11 cellular contexts compared by ENCODE assay signal in the genomic region with DNA sequence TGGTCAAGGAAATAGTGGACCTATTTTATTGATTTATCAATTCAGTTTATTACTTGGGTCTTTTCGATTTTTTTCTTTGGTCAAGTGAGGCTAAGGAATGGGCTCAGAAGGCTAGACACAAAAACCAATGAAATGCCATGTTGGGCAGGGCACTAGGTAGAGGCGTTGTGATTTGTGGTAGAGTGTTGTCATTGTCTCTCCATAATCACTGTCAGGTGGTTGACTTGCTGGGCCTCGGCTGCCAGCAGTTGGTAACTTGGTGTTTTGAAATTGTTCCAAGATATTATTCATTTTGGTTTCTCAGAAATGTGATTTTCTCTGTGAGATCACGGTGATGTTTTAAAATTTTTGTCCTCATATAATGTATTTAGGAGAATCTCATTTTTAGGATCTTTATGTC.
DNase-seq lines count a peak whose midpoint lies in the region; ATAC-seq and TF ChIP-seq lines count a peak whose summit lies in the region.
"Had no signal": no experiment of that assay in that cellular context is flagged by ENCODE, and none has a peak within 500 bp of the region (broad histone marks: within the 10 kb centered on the region; RNA-seq: fewer than 3 reads in every experiment).

No MANE protein-coding gene starts in this region.

- 19 to 28% (median 25%) methylated on average over 4 of the region's 4 CpGs for WGBS in adrenal gland, 4 donors
- WGBS in right cardiac atrium, result 34% methylated on average over 4 of the region's 4 CpGs

- H3K36me3 Mint-ChIP-seq in stimulated activated effector memory CD8-positive, alpha-beta T cell treated with anti-CD3 and anti-CD28 coated beads, Interleukin-12 subunit alpha, Interleukin-12 subunit beta, amount 100 ng/mL, for 72 hours, result peaks cover 8% of the 10 kb centered on the region
- H3K36me3 Mint-ChIP-seq in chondrocyte (ENCODE audit: low read depth), result no peaks in the 10 kb centered on the region

- H3K27me3 ChIP-seq in adrenal gland (no peaks in the 10 kb centered on the region), right cardiac atrium (ENCODE audit: control insufficient read depth, insufficient read depth) (no peaks in the 10 kb centered on the region)

- peaks cover 39 to 81% of the 10 kb centered on the region in 2 donors for H3K4me1 ChIP-seq in adrenal gland (replicated peaks in 1 of 2)
- H3K4me1 ChIP-seq in right cardiac atrium (ENCODE audit: control insufficient read depth, insufficient read depth, low read length), result peaks cover 8% of the 10 kb centered on the region

- TF ChIP-seq POLR2A in adrenal gland (IDR thresholded peaks at IDR 0.05), result no peak

- no peak overlapping the region for H3K4me3 Mint-ChIP-seq in stimulated activated effector memory CD8-positive, alpha-beta T cell treated with anti-CD3 and anti-CD28 coated beads, Interleukin-12 subunit alpha, Interleukin-12 subunit beta, amount 100 ng/mL, for 72 hours
- H3K4me3 Mint-ChIP-seq in chondrocyte (ENCODE audit: unreplicated experiment), result no peak overlapping the region
- H3K4me3 Mint-ChIP-seq: central memory CD8-positive, alpha-beta T cell had no signal

- DNase-seq in Daoy (ENCODE audit: low read depth), result peak; percentile 6
- DNase-seq in adrenal gland, result peak in 4 of 7 donors; percentile 29 to 60 (median 54)
- DNase-seq in right cardiac atrium, result no peak
- DNase-seq in stimulated activated effector memory CD8-positive, alpha-beta T cell treated with anti-CD3 and anti-CD28 coated beads, Interleukin-12 subunit alpha, Interleukin-12 subunit beta, amount 100 ng/mL, for 72 hours (ENCODE audit: low spot score in 2 of 2), result no peak
- no peak for DNase-seq in occipital lobe (lab: John Stamatoyannopoulos, UW)
- no peak for DNase-seq in chondrocyte (ENCODE audit: low spot score)
- DNase-seq in SKM-1 (lab: John Stamatoyannopoulos, UW; ENCODE audit: unreplicated experiment), result no peak
- DNase-seq: NCI-H2029 treated with DMSO at 0.1 percent for 48 hours, retina had no signal

- H3K27ac ChIP-seq in adrenal gland (peak overlapping the region in 4 of 5 donors; percentile 78 to 89 (median 86)), right cardiac atrium (ENCODE audit: low read length) (peak overlapping the region; percentile 96)

- no peak for TF ChIP-seq CTCF in adrenal gland (IDR thresholded peaks at IDR 0.05)
- TF ChIP-seq CTCF in chondrocyte (IDR thresholded peaks at IDR 0.05), result no peak

- no peaks in the 10 kb centered on the region for H3K9me3 ChIP-seq in adrenal gland (replicated peaks in 1 of 3)
- no peaks in the 10 kb centered on the region for H3K9me3 ChIP-seq in right cardiac atrium (ENCODE audit: control insufficient read depth, low read length)

- H3K36me3 ChIP-seq in adrenal gland (replicated peaks in 1 of 2), result no peaks in the 10 kb centered on the region

- H3K4me3 ChIP-seq in adrenal gland (peak overlapping the region in 2 of 4 donors; percentile 36 to 50), right cardiac atrium (ENCODE audit: low read length) (peak overlapping the region; percentile 63)

- no peaks in the 10 kb centered on the region for H3K27me3 Mint-ChIP-seq in chondrocyte (ENCODE audit: low read depth)
- H3K27me3 Mint-ChIP-seq: central memory CD8-positive, alpha-beta T cell had no signal

- intact Hi-C loops in adrenal gland (cut with DNase I), result no loop called here
- intact Hi-C loops in right cardiac atrium (cut with DNase I), result loop anchor here in 1 of 4 donors (10.0 kb wide), 1 partner anchor 84 kb away; no protein-coding TSS in a partner anchor

- ATAC-seq in right cardiac atrium (no peak), HG03378 (IDR thresholded peaks at IDR 0.05; ENCODE audit: unreplicated experiment) (no peak)
- peak; percentile 44 for ATAC-seq in stimulated activated effector memory CD8-positive, alpha-beta T cell treated with anti-CD3 and anti-CD28 coated beads, Interleukin-12 subunit alpha, Interleukin-12 subunit beta, amount 100 ng/mL, for 72 hours

- H3K4me1 Mint-ChIP-seq in stimulated activated effector memory CD8-positive, alpha-beta T cell treated with anti-CD3 and anti-CD28 coated beads, Interleukin-12 subunit alpha, Interleukin-12 subunit beta, amount 100 ng/mL, for 72 hours, result peaks cover 38% of the 10 kb centered on the region
- no peaks in the 10 kb centered on the region for H3K4me1 Mint-ChIP-seq in chondrocyte (ENCODE audit: low read depth)

- H3K27ac Mint-ChIP-seq in stimulated activated effector memory CD8-positive, alpha-beta T cell treated with anti-CD3 and anti-CD28 coated beads, Interleukin-12 subunit alpha, Interleukin-12 subunit beta, amount 100 ng/mL, for 72 hours, result no peak overlapping the region
- H3K27ac Mint-ChIP-seq in chondrocyte (ENCODE audit: unreplicated experiment), result no peak overlapping the region

- H3K9me3 Mint-ChIP-seq in stimulated activated effector memory CD8-positive, alpha-beta T cell treated with anti-CD3 and anti-CD28 coated beads, Interleukin-12 subunit alpha, Interleukin-12 subunit beta, amount 100 ng/mL, for 72 hours, result no peaks in the 10 kb centered on the region
- no peaks in the 10 kb centered on the region for H3K9me3 Mint-ChIP-seq in chondrocyte (ENCODE audit: low read depth)
- H3K9me3 Mint-ChIP-seq: central memory CD8-positive, alpha-beta T cell had no signal

Comparison
In these comparisons a context has a peak if more than half of its experiments do, and no peak if none do; other contexts are left out.
1. DNase-seq: peak in Daoy (single experiment) and adrenal gland (4 of 7); none in right cardiac atrium (0 of 3), stimulated activated effector memory CD8-positive, alpha-beta T cell treated with anti-CD3 and anti-CD28 coated beads, Interleukin-12 subunit alpha, Interleukin-12 subunit beta, amount 100 ng/mL, for 72 hours (0 of 2), occipital lobe (single experiment), chondrocyte (single experiment) and SKM-1 (single experiment).